23 cellular contexts compared by ENCODE assay signal in genomic region chrX:112512509-112512908, GRCh38.
DNase-seq lines count a peak whose midpoint lies in the region; TF ChIP-seq lines count a peak whose summit lies in the region.
"Had no signal": no experiment of that assay in that cellular context is flagged by ENCODE, and none has a peak within 500 bp of the region (broad histone marks: within the 10 kb centered on the region; RNA-seq: fewer than 3 reads in every experiment).

No MANE protein-coding gene starts in this region.

- H3K79me1 ChIP-seq in mesendoderm (ENCODE audit: low read length) = no peaks in the 10 kb centered on the region

- H3K23ac ChIP-seq in mesendoderm (ENCODE audit: low read length) = no peak overlapping the region

- no peak for TF ChIP-seq CTCF in uterus (IDR thresholded peaks at IDR 0.05)

- H3K27me3 ChIP-seq in mesendoderm (ENCODE audit: insufficient read depth, low read length, poor library complexity) = no peaks in the 10 kb centered on the region
- H3K27me3 ChIP-seq in uterus = no peaks in the 10 kb centered on the region
- H3K27me3 ChIP-seq: adrenal gland, SJSA1 had no signal

- WGBS in mesendoderm (ENCODE audit: extremely low coverage, insufficient coverage, low lambda C conversion rate) = no CpG with 5 or more reads among the region's 3 CpGs

- no peak overlapping the region for H2BK5ac ChIP-seq in mesendoderm (ENCODE audit: low read length)

- DNase-seq in NCI-H1694 (lab: John Stamatoyannopoulos, UW) (peak; percentile 1), NCI-H1694 treated with DMSO at 0.1 percent for 48 hours (lab: John Stamatoyannopoulos, UW) (no peak), HT1080 (ENCODE audit: low read depth) (peak; percentile 4), SK-MEL-5 (ENCODE audit: low read depth, low spot score) (peak; percentile 50), mesendoderm (peak; percentile 59), uterus (no peak), AG08396 (ENCODE audit: low spot score) (no peak)
- DNase-seq in stimulated activated CD4-positive, alpha-beta T cell treated with anti-CD3 and anti-CD28 coated beads, Interleukin-1b, Interleukin-23, amount 100 ng/mL, for 48 hours = no peak
- DNase-seq: activated CD4-positive, alpha-beta T cell treated with anti-CD3 and anti-CD28 coated beads for 48 hours; activated T-cell treated with anti-CD3 and anti-CD28 coated beads, Interleukin-2, amount 50 U/mL, for 4 hours; adrenal gland; COR-L47; effector memory CD8-positive, alpha-beta T cell; left ventricle myocardium inferior; naive thymus-derived CD4-positive, alpha-beta T cell; NCI-H1092; NCI-H2029 treated with DMSO at 0.1 percent for 48 hours; NCI-H446; occipital lobe; stimulated activated CD4-positive, alpha-beta T cell treated with anti-CD3 and anti-CD28 coated beads, Interleukin-2, amount 100 ng/mL, for 24 hours; T-helper 2 cell had no signal

- H3K4me1 ChIP-seq in mesendoderm (ENCODE audit: control insufficient read depth, low read depth, low read length) = no peaks in the 10 kb centered on the region
- no peaks in the 10 kb centered on the region for H3K4me1 ChIP-seq in uterus
- H3K4me1 ChIP-seq: adrenal gland, left ventricle myocardium inferior, SJSA1 had no signal

- H4K5ac ChIP-seq in mesendoderm (ENCODE audit: low read length) = no peak overlapping the region

- H3K18ac ChIP-seq in mesendoderm (ENCODE audit: low read length) = no peak overlapping the region

- no peak overlapping the region for H3K4ac ChIP-seq in mesendoderm (ENCODE audit: low read depth, low read length)

- in situ Hi-C loops in SK-MEL-5 (cut with HindIII; ENCODE audit: low pct_unique_long_range_greater_than_20kb, low sequenced_read_pairs) = no loop called here

- no peak overlapping the region for H3K4me2 ChIP-seq in mesendoderm (ENCODE audit: low read length)
- H3K4me2 ChIP-seq: KMS-11 had no signal

- no peak overlapping the region for H2AK5ac ChIP-seq in mesendoderm (ENCODE audit: low read length)

- no peak overlapping the region for H3K27ac ChIP-seq in mesendoderm (ENCODE audit: low read depth, low read length)
- no peak overlapping the region for H3K27ac ChIP-seq in uterus
- H3K27ac ChIP-seq: adrenal gland, KMS-11, left ventricle myocardium inferior, SJSA1 had no signal

- no peak overlapping the region for H2BK15ac ChIP-seq in mesendoderm (replicated peaks; ENCODE audit: low read depth)

- H3K36me3 ChIP-seq in mesendoderm (ENCODE audit: control insufficient read depth, insufficient read depth, low read length) (no peaks in the 10 kb centered on the region), uterus (no peaks in the 10 kb centered on the region)
- H3K36me3 ChIP-seq: adrenal gland, left ventricle myocardium inferior, SJSA1 had no signal

- no peak overlapping the region for H4K8ac ChIP-seq in mesendoderm (ENCODE audit: low read depth, low read length)

- H3K56ac ChIP-seq in mesendoderm (ENCODE audit: low read length) = no peak overlapping the region

- H3K79me2 ChIP-seq in mesendoderm (ENCODE audit: control insufficient read depth, insufficient read depth, low read length) = no peaks in the 10 kb centered on the region

- H2BK120ac ChIP-seq in mesendoderm (ENCODE audit: low read depth, low read length) = no peak overlapping the region

- no peaks in the 10 kb centered on the region for H3K9me3 ChIP-seq in uterus
- H3K9me3 ChIP-seq: SJSA1 had no signal

- H3K4me3 ChIP-seq in mesendoderm (ENCODE audit: low read length) = no peak overlapping the region
- no peak overlapping the region for H3K4me3 ChIP-seq in uterus
- H3K4me3 ChIP-seq: adrenal gland, left ventricle myocardium inferior, SJSA1 had no signal

- H3K9ac ChIP-seq in mesendoderm (ENCODE audit: low read length) = no peak overlapping the region
- H3K9ac ChIP-seq: KMS-11 had no signal

- no peak for TF ChIP-seq POLR2A in uterus (IDR thresholded peaks at IDR 0.05)

- intact Hi-C loops in uterus (cut with DNase I; ENCODE audit: low total_unique reads) = no loop called here

Comparison
In these comparisons a context has a peak if more than half of its experiments do, and no peak if none do; other contexts are left out.
1. DNase-seq: peak in NCI-H1694 (single experiment), HT1080 (single experiment), SK-MEL-5 (single experiment) and mesendoderm (single experiment); none in NCI-H1694 treated with DMSO at 0.1 percent for 48 hours (single experiment), uterus (0 of 2), stimulated activated CD4-positive, alpha-beta T cell treated with anti-CD3 and anti-CD28 coated beads, Interleukin-1b, Interleukin-23, amount 100 ng/mL, for 48 hours (single experiment) and AG08396 (single experiment).